18 cellular contexts compared by ENCODE assay signal in genomic region chr15:39153718-39154117, GRCh38.
DNase-seq lines count a peak whose midpoint lies in the region; ATAC-seq and TF ChIP-seq lines count a peak whose summit lies in the region.
"Had no signal": no experiment of that assay in that cellular context is flagged by ENCODE, and none has a peak within 500 bp of the region (broad histone marks: within the 10 kb centered on the region; RNA-seq: fewer than 3 reads in every experiment).

No MANE protein-coding gene starts in this region.

- H3K27ac ChIP-seq in mesenchymal stem cell (ENCODE audit: low read length, poor library complexity, severe bottlenecking), result no peak overlapping the region
- H3K27ac ChIP-seq: BLaER1, psoas muscle had no signal

- no peak overlapping the region for H3K4me3 ChIP-seq in AG10803 (ENCODE audit: low read length)
- H3K4me3 ChIP-seq in mesenchymal stem cell (ENCODE audit: insufficient read depth in 1 of 2, low read depth in 1 of 2, low read length in 2 of 2), result no peak overlapping the region
- H3K4me3 ChIP-seq: BLaER1, psoas muscle had no signal

- no peak overlapping the region for H3K4ac ChIP-seq in mesenchymal stem cell (ENCODE audit: low read depth in 1 of 2, low read length in 2 of 2)

- H3K79me1 ChIP-seq in mesenchymal stem cell (replicated peaks; ENCODE audit: low read length, poor library complexity, severe bottlenecking), result no peaks in the 10 kb centered on the region

- no peak overlapping the region for H4K8ac ChIP-seq in mesenchymal stem cell (ENCODE audit: low read length)

- no peak for ATAC-seq in GM21723 (IDR thresholded peaks at IDR 0.05; ENCODE audit: unreplicated experiment)
- ATAC-seq: naive thymus-derived CD4-positive, alpha-beta T cell; Panc1; psoas muscle had no signal

- no peak overlapping the region for H2AK5ac ChIP-seq in mesenchymal stem cell (ENCODE audit: low read length, severe bottlenecking)

- H3K14ac ChIP-seq in mesenchymal stem cell (ENCODE audit: low read length in 2 of 2), result no peak overlapping the region

- H4K91ac ChIP-seq in mesenchymal stem cell (ENCODE audit: low read length), result peak overlapping the region; percentile 35

- no peaks in the 10 kb centered on the region for H3K4me1 ChIP-seq in mesenchymal stem cell (ENCODE audit: control insufficient read depth, insufficient read depth, low read depth, low read length)
- H3K4me1 ChIP-seq: BLaER1, psoas muscle had no signal

- no peak overlapping the region for H2BK12ac ChIP-seq in mesenchymal stem cell (ENCODE audit: low read length in 2 of 2)

- H3K27me3 ChIP-seq in mesenchymal stem cell (ENCODE audit: control insufficient read depth in 1 of 2, insufficient read depth in 1 of 2, low read length in 2 of 2), result no peaks in the 10 kb centered on the region
- H3K27me3 ChIP-seq: BLaER1 had no signal

- no peaks in the 10 kb centered on the region for H3K36me3 ChIP-seq in mesenchymal stem cell (ENCODE audit: control insufficient read depth in 1 of 2, insufficient read depth in 2 of 2, low read depth in 1 of 2, low read length in 2 of 2)
- H3K36me3 ChIP-seq: BLaER1 had no signal

- H3K4me2 ChIP-seq in mesenchymal stem cell (ENCODE audit: low read length, poor library complexity, severe bottlenecking), result no peak overlapping the region
- H3K4me2 ChIP-seq: BLaER1 had no signal

- DNase-seq in AG10803 (ENCODE audit: low read depth), result peak; percentile 50
- peak; percentile 74 for DNase-seq in LoVo (ENCODE audit: low spot score)
- peak; percentile 80 for DNase-seq in RPMI7951 (ENCODE audit: low read depth)
- peak; percentile 69 for DNase-seq in mesenchymal stem cell
- DNase-seq in kidney glomerular epithelial cell (lab: John Stamatoyannopoulos, UW), result no peak
- no peak for DNase-seq in T1000 (lab: John Stamatoyannopoulos, UW)
- no peak for DNase-seq in SKM-1 treated with dmso at 0.1 percent for 144 hours (lab: John Stamatoyannopoulos, UW; ENCODE audit: unreplicated experiment)
- DNase-seq: activated CD4-positive, alpha-beta T cell treated with anti-CD3 and anti-CD28 coated beads, Interleukin-2, amount 10 ng/mL, durations not matched to agents 24 days and 14 days; activated T-cell treated with anti-CD3 and anti-CD28 coated beads, Interleukin-2, amount 50 U/mL, for 24 hours; cerebellar nuclear complex; head of caudate nucleus; naive thymus-derived CD4-positive, alpha-beta T cell; NCI-H1930; psoas muscle; T-helper 1 cell had no signal

- H3K9ac ChIP-seq in mesenchymal stem cell (ENCODE audit: low read length), result no peak overlapping the region
- H3K9ac ChIP-seq: BLaER1 had no signal

- H3K23ac ChIP-seq in mesenchymal stem cell (ENCODE audit: low read length in 2 of 2), result no peak overlapping the region

- WGBS in mesenchymal stem cell, result 77% methylated on average over 1 of the region's 2 CpGs

- no peak overlapping the region for H2AFZ ChIP-seq in mesenchymal stem cell (ENCODE audit: low read depth, low read length)

- TF ChIP-seq CTCF in AG10803 (conservative IDR thresholded peaks at IDR 0.05; ENCODE audit: low read length), result no peak

- H2BK5ac ChIP-seq in mesenchymal stem cell (ENCODE audit: low read depth, low read length, poor library complexity, severe bottlenecking), result no peak overlapping the region

- H2BK15ac ChIP-seq in mesenchymal stem cell (ENCODE audit: low read depth, poor library complexity, severe bottlenecking), result no peak overlapping the region

- H2BK120ac ChIP-seq in mesenchymal stem cell (ENCODE audit: low read depth, low read length), result no peak overlapping the region

- no peak overlapping the region for H3K18ac ChIP-seq in mesenchymal stem cell (ENCODE audit: low read depth in 1 of 2, low read length in 2 of 2)

- no peaks in the 10 kb centered on the region for H3K9me3 ChIP-seq in mesenchymal stem cell (ENCODE audit: control insufficient read depth, low read length)
- H3K9me3 ChIP-seq: BLaER1, psoas muscle had no signal

Comparison
In these comparisons a context has a peak if more than half of its experiments do, and no peak if none do; other contexts are left out.
1. DNase-seq: peak in AG10803 (single experiment), LoVo (single experiment), RPMI7951 (single experiment) and mesenchymal stem cell (single experiment); none in kidney glomerular epithelial cell (single experiment), T1000 (single experiment) and SKM-1 treated with dmso at 0.1 percent for 144 hours (single experiment).